Comparison of ENCODE assay signal across 8 cellular contexts in genomic region chr4:73589887-73590801, GRCh38. TPM values are rescaled to one million over a fixed set of nuclear protein-coding genes. Genes with fewer than 3 reads are reported as not detected.
DNase-seq lines count a peak whose midpoint lies in the region; ATAC-seq lines count a peak whose summit lies in the region.

No MANE protein-coding gene starts in this region.

- no peak overlapping the region for H3K27ac ChIP-seq in mesendoderm (ENCODE audit: low read depth, low read length)

- H4K5ac ChIP-seq in mesendoderm (ENCODE audit: low read length): no peak overlapping the region

- no peak overlapping the region for H2BK120ac ChIP-seq in mesendoderm (ENCODE audit: low read depth, low read length)

- H2BK5ac ChIP-seq in mesendoderm (ENCODE audit: low read length): no peak overlapping the region

- in situ Hi-C loops in G401 (cut with HindIII; ENCODE audit: low sequenced_read_pairs): no loop called here

- ATAC-seq in GM19043 (IDR thresholded peaks at IDR 0.05; ENCODE audit: low read depth, unreplicated experiment) (peak; percentile 89), HG03097 (IDR thresholded peaks at IDR 0.05; ENCODE audit: low FRiP score, unreplicated experiment) (peak; percentile 90)

- H3K79me2 ChIP-seq in mesendoderm (ENCODE audit: control insufficient read depth, insufficient read depth, low read length): no peaks in the 10 kb centered on the region

- no peak overlapping the region for H3K4me3 ChIP-seq in mesendoderm (ENCODE audit: low read length)

- H3K9ac ChIP-seq in mesendoderm (ENCODE audit: low read length): no peak overlapping the region

- no peaks in the 10 kb centered on the region for H3K36me3 ChIP-seq in mesendoderm (ENCODE audit: control insufficient read depth, insufficient read depth, low read length)

- H4K8ac ChIP-seq in mesendoderm (ENCODE audit: low read depth, low read length): no peak overlapping the region

- WGBS in mesendoderm (ENCODE audit: extremely low coverage, insufficient coverage, low lambda C conversion rate): no CpG with 5 or more reads among the region's 5 CpGs

- H2BK15ac ChIP-seq in mesendoderm (replicated peaks; ENCODE audit: low read depth): no peak overlapping the region

- H3K4me2 ChIP-seq in mesendoderm (ENCODE audit: low read length): no peak overlapping the region

- intact Hi-C loops in head of caudate nucleus (cut with DNase I): no loop called here

- peak overlapping the region; percentile 36 for H3K4ac ChIP-seq in mesendoderm (ENCODE audit: low read depth, low read length)

- no peaks in the 10 kb centered on the region for H3K79me1 ChIP-seq in mesendoderm (ENCODE audit: low read length)

- H3K56ac ChIP-seq in mesendoderm (ENCODE audit: low read length): no peak overlapping the region

- no peaks in the 10 kb centered on the region for H3K4me1 ChIP-seq in mesendoderm (ENCODE audit: control insufficient read depth, low read depth, low read length)

- DNase-seq in NCI-H774 (lab: John Stamatoyannopoulos, UW) (peak; percentile 74), mesendoderm (peak; percentile 33), SIG-M5 (lab: John Stamatoyannopoulos, UW) (no peak), head of caudate nucleus (no peak), HUDEP-2 (lab: John Stamatoyannopoulos, UW; ENCODE audit: unreplicated experiment in 76 of 76) (no peak), G401 (ENCODE audit: low spot score) (no peak)

- H3K18ac ChIP-seq in mesendoderm (ENCODE audit: low read length): no peak overlapping the region

- no peak overlapping the region for H3K23ac ChIP-seq in mesendoderm (ENCODE audit: low read length)

- no peak overlapping the region for H2AK5ac ChIP-seq in mesendoderm (ENCODE audit: low read length)

- no peaks in the 10 kb centered on the region for H3K27me3 ChIP-seq in mesendoderm (ENCODE audit: insufficient read depth, low read length, poor library complexity)

RNA-seq across cellular contexts. Expression of gene RASSF6, which starts 30.1 kb away (rescaled TPM):
- polyA plus RNA-seq in mesendoderm (2013, experiment 1 of 2): 0.10 TPM
- polyA plus RNA-seq in mesendoderm (2013, experiment 2 of 2): 0.04 TPM
- not detected in 2 replicates for total RNA-seq in G401 (2014; rRNA removed; shearing (Covaris generic))

Comparison
In these comparisons a context has a peak if more than half of its experiments do, and no peak if none do; other contexts are left out.
1. DNase-seq: peak in NCI-H774 (single experiment) and mesendoderm (single experiment); none in SIG-M5 (single experiment), head of caudate nucleus (0 of 42), HUDEP-2 (0 of 76) and G401 (single experiment).